ENCODE assay signal across 22 cellular contexts in genomic region chr13:101384929-101385328, GRCh38. TPM values are rescaled to one million over a fixed set of nuclear protein-coding genes. Genes with fewer than 3 reads are reported as not detected.
DNase-seq lines count a peak whose midpoint lies in the region; TF ChIP-seq lines count a peak whose summit lies in the region.
"Had no signal": no experiment of that assay in that cellular context is flagged by ENCODE, and none has a peak within 500 bp of the region (broad histone marks: within the 10 kb centered on the region; RNA-seq: fewer than 3 reads in every experiment).

No MANE protein-coding gene starts in this region.

- no peaks in the 10 kb centered on the region for H3K4me1 ChIP-seq in esophagus squamous epithelium

- intact Hi-C loops in activated T-helper 2 cell treated with anti-CD3 and anti-CD28 coated beads, Interferon-gamma antibody, Interleukin-2, Interleukin-4, amounts not matched to agents 10 μg/mL and 5 μg/mL and 100 μg/mL, durations not matched to agents 14 hours and 24 hours and 36 hours (cut with micrococcal nuclease) = no loop called here
- intact Hi-C loops in esophagus squamous epithelium (cut with DNase I) = no loop called here

- H3K9me3 ChIP-seq in esophagus squamous epithelium = no peaks in the 10 kb centered on the region

- H3K36me3 ChIP-seq in esophagus squamous epithelium = no peaks in the 10 kb centered on the region

- no peak for TF ChIP-seq POLR2A in esophagus squamous epithelium (IDR thresholded peaks at IDR 0.05)

- H3K9me3 Mint-ChIP-seq in chondrocyte (ENCODE audit: low read depth) = peaks cover 4% of the 10 kb centered on the region
- H3K9me3 Mint-ChIP-seq in activated T-helper 2 cell treated with anti-CD3 and anti-CD28 coated beads, Interferon-gamma antibody, Interleukin-2, Interleukin-4, amounts not matched to agents 10 μg/mL and 5 μg/mL and 100 μg/mL, durations not matched to agents 14 hours and 24 hours and 36 hours = no peaks in the 10 kb centered on the region
- H3K9me3 Mint-ChIP-seq: CD8-positive, alpha-beta T cell; T-helper 1 cell treated with Interleukin-12 subunit alpha and Interleukin-12 subunit beta and Interleukin-4 antibody, amounts not matched to agents 30 μg/mL and 1 μg/mL, for 36 hours had no signal

- H3K27ac Mint-ChIP-seq in chondrocyte (ENCODE audit: unreplicated experiment) = peak overlapping the region; percentile 38
- no peak overlapping the region for H3K27ac Mint-ChIP-seq in activated T-helper 2 cell treated with anti-CD3 and anti-CD28 coated beads, Interferon-gamma antibody, Interleukin-2, Interleukin-4, amounts not matched to agents 10 μg/mL and 5 μg/mL and 100 μg/mL, durations not matched to agents 14 hours and 24 hours and 36 hours
- H3K27ac Mint-ChIP-seq: CD8-positive, alpha-beta T cell; T-helper 1 cell treated with Interleukin-12 subunit alpha and Interleukin-12 subunit beta and Interleukin-4 antibody, amounts not matched to agents 30 μg/mL and 1 μg/mL, for 36 hours had no signal

- WGBS in esophagus squamous epithelium, 2 donors = 58 to 59% methylated on average over 3 of the region's 3 CpGs

- H3K27ac ChIP-seq in esophagus squamous epithelium = no peak overlapping the region

- DNase-seq in NCI-H748 (lab: John Stamatoyannopoulos, UW; ENCODE audit: unreplicated experiment) (peak; percentile 9), NCI-H748 treated with DMSO at 0.1 percent for 48 hours (lab: John Stamatoyannopoulos, UW) (no peak), NCI-H524 treated with DMSO at 0.1 percent for 48 hours (lab: John Stamatoyannopoulos, UW) (peak; percentile 71), chondrocyte (ENCODE audit: low spot score) (no peak), NCI-H146 (lab: John Stamatoyannopoulos, UW) (no peak), esophagus squamous epithelium (lab: John Stamatoyannopoulos, UW) (no peak)
- no peak for DNase-seq in activated T-helper 2 cell treated with anti-CD3 and anti-CD28 coated beads, Interferon-gamma antibody, Interleukin-2, Interleukin-4, amounts not matched to agents 10 μg/mL and 5 μg/mL and 100 μg/mL, durations not matched to agents 14 hours and 24 hours and 36 hours (ENCODE audit: low spot score)
- DNase-seq: AML-193; C1 segment of cervical spinal cord; CD8-positive, alpha-beta T cell; DND-41; GOT3; NCI-H1048; NCI-H1417 treated with DMSO at 0.1 percent for 48 hours; NCI-H187 treated with DMSO at 0.1 percent for 48 hours; NCI-H2107; NCI-H345; NCI-H526; NK-92 treated with Interleukin-12 subunit alpha and Interleukin-12 subunit beta, amount 100 ng/mL, for 24 hours had no signal

- no peak overlapping the region for H3K4me3 Mint-ChIP-seq in chondrocyte (ENCODE audit: unreplicated experiment)
- H3K4me3 Mint-ChIP-seq in activated T-helper 2 cell treated with anti-CD3 and anti-CD28 coated beads, Interferon-gamma antibody, Interleukin-2, Interleukin-4, amounts not matched to agents 10 μg/mL and 5 μg/mL and 100 μg/mL, durations not matched to agents 14 hours and 24 hours and 36 hours (ENCODE audit: low read depth) = no peak overlapping the region
- H3K4me3 Mint-ChIP-seq: CD8-positive, alpha-beta T cell; IgD-negative memory B cell; T-helper 1 cell treated with Interleukin-12 subunit alpha and Interleukin-12 subunit beta and Interleukin-4 antibody, amounts not matched to agents 30 μg/mL and 1 μg/mL, for 36 hours had no signal

- peaks cover 3% of the 10 kb centered on the region for H3K36me3 Mint-ChIP-seq in chondrocyte (ENCODE audit: low read depth)
- no peaks in the 10 kb centered on the region for H3K36me3 Mint-ChIP-seq in activated T-helper 2 cell treated with anti-CD3 and anti-CD28 coated beads, Interferon-gamma antibody, Interleukin-2, Interleukin-4, amounts not matched to agents 10 μg/mL and 5 μg/mL and 100 μg/mL, durations not matched to agents 14 hours and 24 hours and 36 hours (ENCODE audit: low read depth)
- H3K36me3 Mint-ChIP-seq: CD8-positive, alpha-beta T cell; IgD-negative memory B cell had no signal

- H3K4me1 Mint-ChIP-seq in chondrocyte (ENCODE audit: low read depth) = peaks cover 73% of the 10 kb centered on the region
- no peaks in the 10 kb centered on the region for H3K4me1 Mint-ChIP-seq in activated T-helper 2 cell treated with anti-CD3 and anti-CD28 coated beads, Interferon-gamma antibody, Interleukin-2, Interleukin-4, amounts not matched to agents 10 μg/mL and 5 μg/mL and 100 μg/mL, durations not matched to agents 14 hours and 24 hours and 36 hours (ENCODE audit: low read depth)
- H3K4me1 Mint-ChIP-seq: IgD-negative memory B cell had no signal

- TF ChIP-seq CTCF in chondrocyte (IDR thresholded peaks at IDR 0.05) (no peak), esophagus squamous epithelium (IDR thresholded peaks at IDR 0.05) (no peak)

- H3K27me3 ChIP-seq in esophagus squamous epithelium = no peaks in the 10 kb centered on the region

- no peak overlapping the region for H3K4me3 ChIP-seq in esophagus squamous epithelium

- H3K27me3 Mint-ChIP-seq in chondrocyte (ENCODE audit: low read depth) = no peaks in the 10 kb centered on the region
- H3K27me3 Mint-ChIP-seq in activated T-helper 2 cell treated with anti-CD3 and anti-CD28 coated beads, Interferon-gamma antibody, Interleukin-2, Interleukin-4, amounts not matched to agents 10 μg/mL and 5 μg/mL and 100 μg/mL, durations not matched to agents 14 hours and 24 hours and 36 hours (ENCODE audit: low read depth) = no peaks in the 10 kb centered on the region

RNA-seq across cellular contexts. Expression of gene NALCN, which starts 31.4 kb away (rescaled TPM):
- total RNA-seq in chondrocyte (38.0 to 59.7 TPM (median 38.6 TPM) in 3 replicates), esophagus squamous epithelium (under 1 TPM in 2 of 4 donors, not detected in 2; 0.47 to 0.57 TPM)
- total RNA-seq in activated T-helper 2 cell treated with anti-CD3 and anti-CD28 coated beads, Interferon-gamma antibody, Interleukin-2, Interleukin-4, amounts not matched to agents 10 μg/mL and 5 μg/mL and 100 μg/mL, durations not matched to agents 14 hours and 24 hours and 36 hours = not detected in 2 replicates
- total RNA-seq: CD8-positive, alpha-beta T cell; OCI-LY7 had no signal

Comparison
In these comparisons a context has a peak if more than half of its experiments do, and no peak if none do; other contexts are left out.
1. DNase-seq: peak in NCI-H748 (single experiment) and NCI-H524 treated with DMSO at 0.1 percent for 48 hours (single experiment); none in NCI-H748 treated with DMSO at 0.1 percent for 48 hours (single experiment), chondrocyte (single experiment), activated T-helper 2 cell treated with anti-CD3 and anti-CD28 coated beads, Interferon-gamma antibody, Interleukin-2, Interleukin-4, amounts not matched to agents 10 μg/mL and 5 μg/mL and 100 μg/mL, durations not matched to agents 14 hours and 24 hours and 36 hours (single experiment), NCI-H146 (single experiment) and esophagus squamous epithelium (single experiment).
2. RNA of gene NALCN, which starts 31.4 kb away (total RNA-seq): 38.0 to 59.7 TPM in chondrocyte; 0.47 to 0.57 TPM in esophagus squamous epithelium and not detected in activated T-helper 2 cell treated with anti-CD3 and anti-CD28 coated beads, Interferon-gamma antibody, Interleukin-2, Interleukin-4, amounts not matched to agents 10 μg/mL and 5 μg/mL and 100 μg/mL, durations not matched to agents 14 hours and 24 hours and 36 hours; every median in the first group is over 10 times any median in the second.